In genomic region chr6:25278914-25279747, GRCh38 we compare ENCODE assay signal across 8 cellular contexts. TPM values are rescaled to one million over a fixed set of nuclear protein-coding genes. Genes with fewer than 3 reads are reported as not detected.
DNase-seq lines count a peak whose midpoint lies in the region; ATAC-seq and TF ChIP-seq lines count a peak whose summit lies in the region.

TSS of gene CARMIL1 (plus strand) at chr6:25279374. CDS start at chr6:25279796, 422 bp downstream.

- no peaks in the 10 kb centered on the region for H3K9me3 ChIP-seq in prostate gland

- DNase-seq in NCI-H1105 (lab: John Stamatoyannopoulos, UW) (peak; percentile 78), T follicular helper cell (ENCODE audit: low read depth) (peak; percentile 55), amniotic stem cell (lab: John Stamatoyannopoulos, UW) (peak; percentile 72), left ventricle myocardium superior (peak; percentile 88), prostate gland (ENCODE audit: low spot score) (peak; percentile 89), ureter (ENCODE audit: low spot score) (peak; percentile 88)

- under 1% methylated on average over 81 of the region's 81 CpGs for WGBS in prostate gland

- peak within 1 kb of the TSS; percentile 79 to 85 for H3K27ac ChIP-seq in prostate gland

- H3K36me3 ChIP-seq in prostate gland: no peaks in the 10 kb centered on the region

- peaks cover 6% of the 10 kb centered on the region for H3K4me1 ChIP-seq in prostate gland (replicated peaks)

- H3K4me3 ChIP-seq in prostate gland: peak within 1 kb of the TSS; percentile 71 to 78

- H3K27me3 ChIP-seq in prostate gland (replicated peaks; ENCODE audit: insufficient read depth): no peaks in the 10 kb centered on the region

- intact Hi-C loops in left ventricle myocardium superior (cut with micrococcal nuclease): loop anchor here (5.0 kb wide), 1 partner anchor 213 kb away; no protein-coding TSS in a partner anchor
- intact Hi-C loops in prostate gland (cut with DNase I): loop anchor here (1.0 kb wide), 1 partner anchor 211 kb away; no protein-coding TSS in a partner anchor

- TF ChIP-seq CTCF in GM12873 (IDR thresholded peaks at IDR 0.05; ENCODE audit: insufficient read depth, low read depth, low read length, missing control alignments): peak; percentile 64
- peak; percentile 49 to 79 (median 74) for TF ChIP-seq CTCF in prostate gland (IDR thresholded peaks at IDR 0.05)

- ATAC-seq in HG02610 (IDR thresholded peaks at IDR 0.05; ENCODE audit: unreplicated experiment) (peak; percentile 80), left ventricle myocardium superior (peak; percentile 94)

- TF ChIP-seq POLR2A in prostate gland (IDR thresholded peaks at IDR 0.05): peak; percentile 45

RNA-seq across cellular contexts. Expression of gene CARMIL1, which starts in this region (rescaled TPM):
- 4.7 TPM for total RNA-seq in left ventricle myocardium superior
- 10 to 100 TPM; 12.9 to 71.7 TPM for total RNA-seq in prostate gland
- 28.4 TPM for total RNA-seq in ureter

Comparison
In these comparisons a context has a peak if more than half of its experiments do, and no peak if none do; other contexts are left out.
1. Peak in every context shown above with its lines: DNase-seq, ATAC-seq, H3K4me3 ChIP-seq and H3K27ac ChIP-seq.